Comparison of ENCODE assay signal across 29 cellular contexts in genomic region chrX:11374570-11374969, GRCh38.
"Had no signal": no experiment of that assay in that cellular context is flagged by ENCODE, and none has a peak within 500 bp of the region (broad histone marks: within the 10 kb centered on the region; RNA-seq: fewer than 3 reads in every experiment).

No MANE protein-coding gene starts in this region.

- FAIRE-seq: astrocyte, endothelial cell of umbilical vein, islet of Langerhans had no signal

- H3K36me3 ChIP-seq: adrenal gland, colonic mucosa, gastrocnemius medialis, spleen, thoracic aorta, vagina had no signal

- H3K4me3 ChIP-seq: adrenal gland, colonic mucosa, dorsolateral prefrontal cortex, gastrocnemius medialis, spleen, thoracic aorta, vagina had no signal

- H3K27me3 ChIP-seq: adrenal gland, colonic mucosa, gastrocnemius medialis, vagina had no signal

- H3K36me3 Mint-ChIP-seq: activated naive CD8-positive, alpha-beta T cell; naive B cell; type B pancreatic cell had no signal

- DNase-seq: activated CD4-positive, alpha-beta T cell treated with anti-CD3 and anti-CD28 coated beads for 4 hours; activated CD4-positive, alpha-beta T cell treated with anti-CD3 and anti-CD28 coated beads, Interleukin-2, amount 50 U/mL, for 48 hours; activated CD4-positive, CD25-positive, alpha-beta regulatory T cell; activated CD8-positive, alpha-beta memory T cell treated with anti-CD3 and anti-CD28 coated beads, Interleukin-2, amount 50 U/mL, for 48 hours; activated naive CD4-positive, alpha-beta T cell; activated T-cell treated with anti-CD3 and anti-CD28 coated beads, Interleukin-2, amount 50 U/mL, for 4 hours; adrenal gland; colonic mucosa; dorsolateral prefrontal cortex; effector memory CD8-positive, alpha-beta T cell; gastrocnemius medialis; hypothalamus; left colon; naive B cell; nucleus accumbens; posterior cingulate gyrus; spleen; stimulated activated CD4-positive, alpha-beta T cell treated with anti-CD3 and anti-CD28 coated beads, Interleukin-4, amount 100 ng/mL, for 1 hour; stimulated activated naive CD4-positive, alpha-beta T cell treated with Interleukin-2 at 50 U/mL for 16 hours; T1000 had no signal

- H3K27me3 Mint-ChIP-seq: type B pancreatic cell had no signal

- H3K4me3 Mint-ChIP-seq: activated naive CD8-positive, alpha-beta T cell; activated T-cell treated with anti-CD3 and anti-CD28 coated beads, Interleukin-2, amount 50 U/mL, for 4 hours; effector memory CD8-positive, alpha-beta T cell; naive B cell; type B pancreatic cell had no signal

- H3K27ac ChIP-seq: adrenal gland, colonic mucosa, dorsolateral prefrontal cortex, gastrocnemius medialis, spleen, thoracic aorta, vagina had no signal

- H3K27ac Mint-ChIP-seq: activated naive CD8-positive, alpha-beta T cell; activated T-helper 2 cell treated with anti-CD3 and anti-CD28 coated beads, Interferon-gamma antibody, Interleukin-2, Interleukin-4, amounts not matched to agents 10 μg/mL and 5 μg/mL and 100 μg/mL, durations not matched to agents 14 hours and 24 hours and 36 hours; effector memory CD8-positive, alpha-beta T cell; naive B cell; type B pancreatic cell had no signal

- H3K9me3 Mint-ChIP-seq: activated T-helper 2 cell treated with anti-CD3 and anti-CD28 coated beads, Interferon-gamma antibody, Interleukin-2, Interleukin-4, amounts not matched to agents 10 μg/mL and 5 μg/mL and 100 μg/mL, durations not matched to agents 14 hours and 24 hours and 36 hours; effector memory CD8-positive, alpha-beta T cell; type B pancreatic cell had no signal

- H3K4me1 Mint-ChIP-seq: naive B cell had no signal

- ATAC-seq: activated T-cell treated with anti-CD3 and anti-CD28 coated beads, Interleukin-2, amount 50 U/mL, for 4 hours; effector memory CD8-positive, alpha-beta T cell; esophagus mucosa; gastrocnemius medialis; left colon had no signal
